20 cellular contexts compared by ENCODE assay signal in the genomic region with DNA sequence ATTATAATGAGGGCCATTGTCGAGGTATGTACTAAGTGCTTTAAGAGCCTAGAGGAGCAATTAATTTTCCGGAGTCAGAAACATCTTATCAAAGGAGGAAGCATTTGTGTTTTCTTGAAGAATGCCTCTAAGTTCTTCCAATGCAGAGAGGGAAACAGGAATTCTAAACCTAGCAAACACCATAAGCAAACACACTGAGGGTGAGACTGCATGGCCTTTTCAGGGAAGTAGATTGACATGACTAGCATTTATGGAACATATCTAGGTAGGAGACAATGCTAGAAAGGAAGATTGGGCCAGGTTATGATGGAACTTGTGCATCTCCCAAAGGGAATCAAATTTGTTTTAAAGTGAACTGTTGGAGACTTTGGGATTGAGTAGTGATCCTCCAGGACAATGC. TPM values are rescaled to one million over a fixed set of nuclear protein-coding genes. Genes with fewer than 3 reads are reported as not detected.
DNase-seq lines count a peak whose midpoint lies in the region; ATAC-seq and TF ChIP-seq lines count a peak whose summit lies in the region.
"Had no signal": no experiment of that assay in that cellular context is flagged by ENCODE, and none has a peak within 500 bp of the region (broad histone marks: within the 10 kb centered on the region; RNA-seq: fewer than 3 reads in every experiment).

No MANE protein-coding gene starts in this region.

- H3K4me3 ChIP-seq in psoas muscle, result no peak overlapping the region
- H3K4me3 ChIP-seq: A549; BLaER1 treated with 17β-estradiol and CSF1 and Interleukin-3, amounts not matched to agents 10 nM and 100 nM; GM23248 had no signal

- CTCF ChIA-PET in CD4-positive, alpha-beta T cell (lab: Charles Lee), result no interaction called here

- peak overlapping the region; percentile 54 for H3K27ac ChIP-seq in psoas muscle
- no peak overlapping the region for H3K27ac ChIP-seq in CD4-positive, alpha-beta T cell (ENCODE audit: low read depth, low read length)
- H3K27ac ChIP-seq: A549; BLaER1 treated with 17β-estradiol and CSF1 and Interleukin-3, amounts not matched to agents 10 nM and 100 nM; GM23248 had no signal

- peaks cover 6% of the 10 kb centered on the region for H3K27me3 Mint-ChIP-seq in CD4-positive, alpha-beta T cell

- peaks cover 45% of the 10 kb centered on the region for H3K4me1 ChIP-seq in psoas muscle
- H3K4me1 ChIP-seq: A549, BE2C, Caco-2 had no signal

- H3K4me1 Mint-ChIP-seq in CD4-positive, alpha-beta T cell (ENCODE audit: low read depth), result peaks cover 2% of the 10 kb centered on the region

- no peaks in the 10 kb centered on the region for H3K27me3 ChIP-seq in psoas muscle (ENCODE audit: insufficient read depth in 3 of 3, low read length in 2 of 3)
- no peaks in the 10 kb centered on the region for H3K27me3 ChIP-seq in CD4-positive, alpha-beta T cell (ENCODE audit: control insufficient read depth, insufficient read depth, low read length)
- H3K27me3 ChIP-seq: BE2C; BLaER1 treated with 17β-estradiol and CSF1 and Interleukin-3, amounts not matched to agents 10 nM and 100 nM had no signal

- DNase-seq in DMS53 (lab: John Stamatoyannopoulos, UW), result peak; percentile 1
- DNase-seq in DMS53 treated with DMSO at 0.1 percent for 48 hours (lab: John Stamatoyannopoulos, UW; ENCODE audit: unreplicated experiment), result no peak
- DNase-seq in NCI-H69 (lab: John Stamatoyannopoulos, UW), result peak; percentile 27
- DNase-seq in left colon, result no peak
- DNase-seq in psoas muscle, result no peak
- no peak for DNase-seq in CD4-positive, alpha-beta T cell
- no peak for DNase-seq in effector CD4-positive, alpha-beta T cell
- DNase-seq: 8988T; ACHN; AML-193; BE2C; Caco-2; CD8-positive, alpha-beta T cell; DND-41; GM23248; H7; HCEC 1CT had no signal

- H3K36me3 Mint-ChIP-seq in CD4-positive, alpha-beta T cell (ENCODE audit: low read depth), result no peaks in the 10 kb centered on the region
- H3K36me3 Mint-ChIP-seq: CD8-positive, alpha-beta T cell had no signal

- no peak for TF ChIP-seq CTCF in psoas muscle (IDR thresholded peaks at IDR 0.05)
- TF ChIP-seq CTCF in CD4-positive, alpha-beta T cell (IDR thresholded peaks at IDR 0.05), result no peak

- no peaks in the 10 kb centered on the region for H3K36me3 ChIP-seq in psoas muscle (ENCODE audit: insufficient read depth in 1 of 2, low read depth in 1 of 2)
- H3K36me3 ChIP-seq: BE2C; BLaER1 treated with 17β-estradiol and CSF1 and Interleukin-3, amounts not matched to agents 10 nM and 100 nM had no signal

- H3K9me3 ChIP-seq in psoas muscle, result no peaks in the 10 kb centered on the region
- no peaks in the 10 kb centered on the region for H3K9me3 ChIP-seq in CD4-positive, alpha-beta T cell (ENCODE audit: control insufficient read depth, low read length)
- H3K9me3 ChIP-seq: A549; BE2C; BLaER1 treated with 17β-estradiol and CSF1 and Interleukin-3, amounts not matched to agents 10 nM and 100 nM; Caco-2 had no signal

- no peak overlapping the region for H3K27ac Mint-ChIP-seq in CD4-positive, alpha-beta T cell
- H3K27ac Mint-ChIP-seq: CD8-positive, alpha-beta T cell had no signal

- peak; percentile 73 for ATAC-seq in left colon
- no peak for ATAC-seq in psoas muscle
- no peak for ATAC-seq in CD4-positive, alpha-beta T cell (ENCODE audit: poor library complexity)
- ATAC-seq: A549; CD8-positive, alpha-beta T cell had no signal

- POLR2A ChIA-PET in CD4-positive, alpha-beta T cell (lab: Charles Lee), result no interaction called here

- H3K4me3 Mint-ChIP-seq in CD4-positive, alpha-beta T cell, result no peak overlapping the region
- H3K4me3 Mint-ChIP-seq: CD14-positive monocyte; CD8-positive, alpha-beta T cell had no signal

- 85 to 87% (median 86%) methylated on average over 2 of the region's 2 CpGs for WGBS in psoas muscle, 3 donors

- intact Hi-C loops in left colon (cut with DNase I, micrococcal nuclease) (no loop called here), psoas muscle (cut with DNase I) (no loop called here)
- intact Hi-C loops in CD4-positive, alpha-beta T cell (cut with DNase I, micrococcal nuclease), result loop anchor here in 1 of 2 experiments (2.0 kb wide), 1 partner anchor 17 kb away; no protein-coding TSS in a partner anchor

- no peaks in the 10 kb centered on the region for H3K9me3 Mint-ChIP-seq in CD4-positive, alpha-beta T cell
- H3K9me3 Mint-ChIP-seq: CD14-positive monocyte; CD8-positive, alpha-beta T cell had no signal

RNA-seq across cellular contexts. Expression of gene PLCL2, which starts 7.2 kb away (rescaled TPM):
- total RNA-seq in left colon, result 10 to 100 TPM; 15.3 to 28.7 TPM
- total RNA-seq in psoas muscle, result 10 to 100 TPM; 16.4 to 32.7 (median 23.5) TPM
- polyA plus RNA-seq in psoas muscle, result 10 to 100 TPM in 2 of 3 donors, 1 to 10 TPM in 1; 4.2 to 23.2 (median 14.0) TPM
- 10 to 100 TPM; 35.1 to 36.3 TPM for total RNA-seq in CD4-positive, alpha-beta T cell

Comparison
In these comparisons a context has a peak if more than half of its experiments do, and no peak if none do; other contexts are left out.
1. DNase-seq: peak in DMS53 (single experiment) and NCI-H69 (single experiment); none in DMS53 treated with DMSO at 0.1 percent for 48 hours (single experiment), left colon (0 of 2), psoas muscle (0 of 2), CD4-positive, alpha-beta T cell (0 of 10) and effector CD4-positive, alpha-beta T cell (single experiment).